Comparison of ENCODE assay signal across 15 cellular contexts in genomic region chr15:41948499-41948898, GRCh38.
"Had no signal": no experiment of that assay in that cellular context is flagged by ENCODE, and none has a peak within 500 bp of the region (broad histone marks: within the 10 kb centered on the region; RNA-seq: fewer than 3 reads in every experiment).

No MANE protein-coding gene starts in this region.

- ATAC-seq: esophagus mucosa; naive thymus-derived CD4-positive, alpha-beta T cell had no signal

- H3K9me3 ChIP-seq: sigmoid colon, thyroid gland, vagina had no signal

- DNase-seq: activated CD4-positive, alpha-beta T cell treated with anti-CD3 and anti-CD28 coated beads, Interleukin-2, amount 50 U/mL, for 4 hours; activated CD4-positive, CD25-positive, alpha-beta regulatory T cell treated with anti-CD3 and anti-CD28 coated beads, Interleukin-2, amount 50 U/mL, for 72 hours; activated effector memory CD4-positive, alpha-beta T cell treated with Interleukin-2 at 50 U/mL for 16 hours; activated T-cell treated with anti-CD3 and anti-CD28 coated beads, Interleukin-2, amount 50 U/mL, for 24 hours; amniotic stem cell; brain microvascular endothelial cell; foreskin melanocyte; midbrain; naive thymus-derived CD4-positive, alpha-beta T cell; sigmoid colon; stimulated activated CD4-positive, alpha-beta T cell treated with anti-CD3 and anti-CD28 coated beads, Interleukin-2, amount 100 ng/mL, for 48 hours; T-helper 9 cell had no signal

- H3K27me3 ChIP-seq: brain microvascular endothelial cell, sigmoid colon, thyroid gland, vagina had no signal

- H3K36me3 ChIP-seq: vagina had no signal

- H3K4me3 ChIP-seq: sigmoid colon, thyroid gland, vagina had no signal

- H3K27ac ChIP-seq: brain microvascular endothelial cell, sigmoid colon, vagina had no signal
